8 cellular contexts compared by ENCODE assay signal in genomic region chr15:59691194-59691805, GRCh38. TPM values are rescaled to one million over a fixed set of nuclear protein-coding genes. Genes with fewer than 3 reads are reported as not detected.
DNase-seq lines count a peak whose midpoint lies in the region; ATAC-seq and TF ChIP-seq lines count a peak whose summit lies in the region.
"Had no signal": no experiment of that assay in that cellular context is flagged by ENCODE, and none has a peak within 500 bp of the region (broad histone marks: within the 10 kb centered on the region; RNA-seq: fewer than 3 reads in every experiment).

No MANE protein-coding gene starts in this region.

- H3K4me3 ChIP-seq in LNCaP clone FGC (ENCODE audit: low read depth, low read length) (no peak overlapping the region), choroid plexus epithelial cell (ENCODE audit: low read depth, low read length) (no peak overlapping the region), mucosa of descending colon (no peak overlapping the region)

- intact Hi-C loops in mucosa of descending colon (cut with DNase I, micrococcal nuclease), result loop anchor here in 1 of 2 donors (10.0 kb wide), 1 partner anchor 634 kb away; no protein-coding TSS in a partner anchor

- DNase-seq in EL (peak; percentile 46), LNCaP clone FGC (ENCODE audit: low read depth) (no peak), T-helper 1 cell (peak in 3 of 5 donors; percentile 4 to 50 (median 33)), choroid plexus epithelial cell (ENCODE audit: low read depth) (peak; percentile 77), mucosa of descending colon (peak in 1 of 3 donors; percentile 82)

- no peaks in the 10 kb centered on the region for H3K9me3 ChIP-seq in mucosa of descending colon

- no peaks in the 10 kb centered on the region for H3K36me3 ChIP-seq in mucosa of descending colon (ENCODE audit: low read depth)

- TF ChIP-seq CTCF in LNCaP clone FGC (IDR thresholded peaks at IDR 0.05; ENCODE audit: control insufficient read depth, extremely low read depth, insufficient read depth) (peak; percentile 62), choroid plexus epithelial cell (conservative IDR thresholded peaks at IDR 0.05; ENCODE audit: low read depth, low read length) (peak; percentile 69), mucosa of descending colon (IDR thresholded peaks at IDR 0.05) (peak; percentile 42)

- H3K4me1 ChIP-seq in mucosa of descending colon (ENCODE audit: low read depth), result peaks cover 24% of the 10 kb centered on the region

- ATAC-seq in mucosa of descending colon (no peak), HG03521 (IDR thresholded peaks at IDR 0.05; ENCODE audit: unreplicated experiment) (no peak), GM19455 (IDR thresholded peaks at IDR 0.05; ENCODE audit: unreplicated experiment) (no peak)
- ATAC-seq: activated naive CD4-positive, alpha-beta T cell treated with anti-CD3 and anti-CD28 coated beads, Interleukin-2, amount 50 U/mL, for 72 hours had no signal

RNA-seq across cellular contexts. Expression of gene BNIP2, which starts 2.2 kb away (rescaled TPM):
- total RNA-seq in mucosa of descending colon, result 10 to 100 TPM; 59.8 to 98.4 (median 69.9) TPM

RNA-seq across cellular contexts. Expression of gene GTF2A2, which starts 34.0 kb away (rescaled TPM):
- 100 to 1,000 TPM in 1 of 3 donors, 10 to 100 TPM in 2; 87.8 to 145 (median 99.6) TPM for total RNA-seq in mucosa of descending colon
